ENCODE assay signal across 23 cellular contexts in genomic region chr14:38189930-38190726, GRCh38. TPM values are rescaled to one million over a fixed set of nuclear protein-coding genes. Genes with fewer than 3 reads are reported as not detected.
"Had no signal": no experiment of that assay in that cellular context is flagged by ENCODE, and none has a peak within 500 bp of the region (broad histone marks: within the 10 kb centered on the region; RNA-seq: fewer than 3 reads in every experiment).

No MANE protein-coding gene starts in this region.

- H3K27ac Mint-ChIP-seq: natural killer cell; stimulated activated memory B cell treated with anti-CD40 and anti-IgM and Interleukin-4, amounts not matched to agents 10 μg/mL and 1 μg/mL and 100 μg/mL, for 72 hours; stimulated activated naive CD8-positive, alpha-beta T cell treated with anti-CD3 and anti-CD28 coated beads, Interleukin-15, Interleukin-2, amounts not matched to agents 100 ng/mL and 50 ng/mL, for 24 hours had no signal

- H3K9me3 Mint-ChIP-seq: natural killer cell; stimulated activated naive CD8-positive, alpha-beta T cell treated with anti-CD3 and anti-CD28 coated beads, Interleukin-15, Interleukin-2, amounts not matched to agents 100 ng/mL and 50 ng/mL, for 24 hours had no signal

- H3K4me3 ChIP-seq: colonic mucosa, heart left ventricle, mucosa of descending colon, spleen, tibial artery, upper lobe of left lung, vagina had no signal

- H3K27me3 ChIP-seq: colonic mucosa, heart left ventricle, spleen, tibial artery, upper lobe of left lung, vagina had no signal

- H3K9me3 ChIP-seq: colonic mucosa, heart left ventricle, mucosa of descending colon, spleen, tibial artery, upper lobe of left lung, vagina had no signal

- H3K36me3 ChIP-seq: colonic mucosa, heart left ventricle, spleen, tibial artery, upper lobe of left lung, vagina had no signal

- H3K27ac ChIP-seq: colonic mucosa, heart left ventricle, spleen, tibial artery, upper lobe of left lung, vagina had no signal

- H3K27me3 Mint-ChIP-seq: stimulated activated memory B cell treated with anti-CD40 and anti-IgM and Interleukin-4, amounts not matched to agents 10 μg/mL and 1 μg/mL and 100 μg/mL, for 72 hours; stimulated activated naive CD8-positive, alpha-beta T cell treated with anti-CD3 and anti-CD28 coated beads, Interleukin-15, Interleukin-2, amounts not matched to agents 100 ng/mL and 50 ng/mL, for 24 hours had no signal

- H3K4me1 Mint-ChIP-seq: neural crest cell; stimulated activated memory B cell treated with anti-CD40 and anti-IgM and Interleukin-4, amounts not matched to agents 10 μg/mL and 1 μg/mL and 100 μg/mL, for 72 hours had no signal

- ATAC-seq: heart left ventricle; left lobe of liver; mucosa of descending colon; natural killer cell; sciatic nerve; stimulated activated memory B cell treated with anti-CD40 and anti-IgM and Interleukin-4, amounts not matched to agents 10 μg/mL and 1 μg/mL and 100 μg/mL, for 72 hours had no signal

- H3K4me1 ChIP-seq: colonic mucosa, heart left ventricle, spleen, tibial artery, upper lobe of left lung, vagina had no signal

- H3K4me3 Mint-ChIP-seq: natural killer cell; neural crest cell; stimulated activated memory B cell treated with anti-CD40 and anti-IgM and Interleukin-4, amounts not matched to agents 10 μg/mL and 1 μg/mL and 100 μg/mL, for 72 hours; stimulated activated naive CD8-positive, alpha-beta T cell treated with anti-CD3 and anti-CD28 coated beads, Interleukin-15, Interleukin-2, amounts not matched to agents 100 ng/mL and 50 ng/mL, for 24 hours had no signal

- H3K36me3 Mint-ChIP-seq: natural killer cell; stimulated activated memory B cell treated with anti-CD40 and anti-IgM and Interleukin-4, amounts not matched to agents 10 μg/mL and 1 μg/mL and 100 μg/mL, for 72 hours had no signal

- DNase-seq: colonic mucosa; effector CD4-positive, alpha-beta T cell; heart left ventricle; hippocampal formation; islet precursor cell; mammary epithelial cell; mucosa of descending colon; natural killer cell; posterior cingulate gyrus; spleen; stimulated activated CD4-positive, alpha-beta T cell treated with anti-CD3 and anti-CD28 coated beads, Interleukin-15, amount 100 ng/mL, for 24 hours; stimulated activated CD4-positive, alpha-beta T cell treated with anti-CD3 and anti-CD28 coated beads, Interleukin-1b, Interleukin-23, amount 100 ng/mL, for 48 hours; stimulated activated CD4-positive, alpha-beta T cell treated with anti-CD3 and anti-CD28 coated beads, Interleukin-4, amount 100 ng/mL, for 24 hours; tibial artery; upper lobe of left lung had no signal

RNA-seq across cellular contexts. Expression of gene SSTR1, which starts 17.6 kb away (rescaled TPM):
- total RNA-seq: dermis microvascular lymphatic vessel endothelial cell, natural killer cell, neural crest cell, osteocyte had no signal
- polyA plus RNA-seq: mammary epithelial cell had no signal
